20 cellular contexts compared by ENCODE assay signal in genomic region chr3:22835041-22835440, GRCh38.
DNase-seq lines count a peak whose midpoint lies in the region; ATAC-seq and TF ChIP-seq lines count a peak whose summit lies in the region.
"Had no signal": no experiment of that assay in that cellular context is flagged by ENCODE, and none has a peak within 500 bp of the region (broad histone marks: within the 10 kb centered on the region; RNA-seq: fewer than 3 reads in every experiment).

No MANE protein-coding gene starts in this region.

- intact Hi-C loops in left colon (cut with DNase I, micrococcal nuclease), result no loop called here

- peak; percentile 30 for DNase-seq in DMS53 (lab: John Stamatoyannopoulos, UW)
- no peak for DNase-seq in DMS53 treated with DMSO at 0.1 percent for 48 hours (lab: John Stamatoyannopoulos, UW; ENCODE audit: unreplicated experiment)
- peak; percentile 3 for DNase-seq in astrocyte of the spinal cord (ENCODE audit: low read depth, low spot score)
- no peak for DNase-seq in left colon
- DNase-seq in stromal cell of bone marrow (ENCODE audit: low read depth), result peak; percentile 12
- no peak for DNase-seq in CD1c-positive myeloid dendritic cell (ENCODE audit: extremely low spot score)
- DNase-seq in HuH-7.5 (ENCODE audit: low spot score), result no peak
- DNase-seq: activated CD8-positive, alpha-beta memory T cell treated with anti-CD3 and anti-CD28 coated beads, Interleukin-2, amount 50 U/mL, for 4 hours; activated naive CD4-positive, alpha-beta T cell treated with Interleukin-2 at 50 U/mL for 16 hours; CD4-positive, alpha-beta memory T cell; effector memory CD8-positive, alpha-beta T cell; NCI-H1930; NCI-H524 treated with DMSO at 0.1 percent for 48 hours; Peyer's patch; posterior cingulate gyrus; stimulated activated CD4-positive, alpha-beta T cell treated with anti-CD3 and anti-CD28 coated beads, Interleukin-12 subunit alpha, Interleukin-12 subunit beta, amount 100 ng/mL, for 4 hours; T-cell had no signal

- H3K4me3 ChIP-seq in astrocyte of the spinal cord (ENCODE audit: low read depth, low read length), result no peak overlapping the region
- H3K4me3 ChIP-seq: HAP-1, Peyer's patch had no signal

- TF ChIP-seq CTCF in astrocyte of the spinal cord (IDR thresholded peaks at IDR 0.05; ENCODE audit: low read depth, low read length), result no peak

- in situ Hi-C loops in astrocyte of the spinal cord (cut with HindIII; ENCODE audit: low sequenced_read_pairs), result no loop called here

- ATAC-seq in left colon (peak; percentile 80), HG02678 (IDR thresholded peaks at IDR 0.05; ENCODE audit: unreplicated experiment) (no peak)
- ATAC-seq: effector memory CD8-positive, alpha-beta T cell; foreskin keratinocyte; T-cell had no signal

Comparison
In these comparisons a context has a peak if more than half of its experiments do, and no peak if none do; other contexts are left out.
1. DNase-seq: peak in DMS53 (single experiment), astrocyte of the spinal cord (single experiment) and stromal cell of bone marrow (single experiment); none in DMS53 treated with DMSO at 0.1 percent for 48 hours (single experiment), left colon (0 of 2), CD1c-positive myeloid dendritic cell (single experiment) and HuH-7.5 (single experiment).